ENCODE assay signal across 1 cellular context in the genomic region with DNA sequence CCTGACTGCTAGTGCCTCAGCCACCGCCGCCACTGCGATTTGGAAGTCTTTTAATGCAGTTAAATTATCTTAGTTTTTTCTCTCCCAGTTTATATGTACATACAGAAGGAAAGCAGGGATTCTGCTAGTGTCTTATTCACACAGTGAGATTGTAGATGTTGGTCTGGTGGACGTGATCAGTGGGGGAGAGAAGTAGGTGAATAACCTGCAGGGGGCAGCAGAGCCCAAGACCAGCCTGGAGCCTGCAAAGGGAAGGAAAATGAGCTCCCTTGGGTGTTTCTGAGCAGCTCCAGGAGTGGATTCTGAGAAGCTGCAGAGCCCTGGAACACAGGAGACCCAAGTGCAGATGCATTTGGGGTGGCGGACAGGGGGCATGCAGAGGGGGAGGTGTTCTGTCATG.
TF ChIP-seq lines count a peak whose summit lies in the region.

No MANE protein-coding gene starts in this region.

TF ChIP-seq in GM12878, 131 proteins besides CTCF, POLR2A, EP300 and RAD21:
- TF ChIP-seq NR2F1 (conservative IDR thresholded peaks at IDR 0.05) (no peak), CBFB (IDR thresholded peaks at IDR 0.05; ENCODE audit: low read depth) (no peak), SIN3A (IDR thresholded peaks at IDR 0.05; ENCODE audit: low read depth, low read length) (no peak), YY1 (IDR thresholded peaks at IDR 0.05; ENCODE audit: low read depth, low read length) (0 out of 2 replicates have a peak, but pooled peaks have one; percentile 22), SMC3 (IDR thresholded peaks at IDR 0.05; ENCODE audit: borderline replicate concordance, low read length) (peak; percentile 69)
TF ChIP-seq in GM12878: peak in this region for 2.
